ENCODE assay signal across 14 cellular contexts in the genomic region with DNA sequence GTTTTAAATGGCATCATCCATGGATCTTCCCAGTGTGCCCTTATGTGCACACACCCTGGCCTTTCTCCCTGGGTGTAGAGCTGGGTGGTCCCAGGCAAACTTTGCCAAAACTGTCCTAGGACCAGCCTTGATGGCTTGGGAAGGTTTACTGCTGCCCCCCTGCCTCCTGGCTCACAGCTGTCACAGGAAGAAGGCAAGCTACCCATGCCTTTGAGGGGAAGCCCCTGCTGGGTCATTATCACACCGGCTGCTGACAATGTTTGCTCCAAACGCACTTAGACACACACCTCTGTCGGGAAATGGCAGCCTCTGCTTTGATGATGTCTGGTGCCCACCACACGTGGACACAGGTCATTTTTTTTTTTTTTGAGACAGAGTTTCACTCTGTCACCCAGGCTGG. TPM values are rescaled to one million over a fixed set of nuclear protein-coding genes. Genes with fewer than 3 reads are reported as not detected.
A peak's percentile ranks its signal among the peaks of the same experiment; 100 is the strongest.
DNase-seq lines count a peak whose midpoint lies in the region; ATAC-seq and TF ChIP-seq lines count a peak whose summit lies in the region.
"Had no signal": no experiment of that assay in that cellular context is flagged by ENCODE, and none has a peak within 500 bp of the region (broad histone marks: within the 10 kb centered on the region; RNA-seq: fewer than 3 reads in every experiment).

No MANE protein-coding gene starts in this region.

- no peak for TF ChIP-seq CTCF in esophagus muscularis mucosa (IDR thresholded peaks at IDR 0.05)

- 45% methylated on average over 4 of the region's 4 CpGs for WGBS in esophagus muscularis mucosa

- TF ChIP-seq POLR2A in esophagus muscularis mucosa (IDR thresholded peaks at IDR 0.05; ENCODE audit: low read depth): no peak

- H3K27me3 ChIP-seq in esophagus muscularis mucosa: peaks cover 0 to 14% (median 0%) of the 10 kb centered on the region in 4 donors
- H3K27me3 ChIP-seq: sigmoid colon, upper lobe of right lung had no signal

- H3K4me1 ChIP-seq in esophagus muscularis mucosa: no peaks in the 10 kb centered on the region

- DNase-seq in esophagus muscularis mucosa (ENCODE audit: extremely low spot score): peak; percentile 79
- DNase-seq in SIG-M5 treated with dmso at 0.1 percent for 504 hours (lab: John Stamatoyannopoulos, UW; ENCODE audit: unreplicated experiment): no peak
- DNase-seq in glomerular visceral epithelial cell (ENCODE audit: extremely low spot score): no peak
- DNase-seq: amniotic stem cell; occipital lobe; sigmoid colon; stimulated activated CD4-positive, alpha-beta T cell treated with anti-CD3 and anti-CD28 coated beads, Interleukin-4, amount 100 ng/mL, for 24 hours; T-cell; upper lobe of right lung had no signal

- intact Hi-C loops in esophagus muscularis mucosa (cut with DNase I): loop anchor here (10.0 kb wide), 2 partner anchors 59 to 129 kb away; no protein-coding TSS in a partner anchor

- H3K27ac ChIP-seq in esophagus muscularis mucosa (replicated peaks in 1 of 4): no peak overlapping the region
- H3K27ac ChIP-seq: epithelial cell of prostate, upper lobe of right lung had no signal

- H3K4me3 ChIP-seq in esophagus muscularis mucosa: no peak overlapping the region
- H3K4me3 ChIP-seq: sigmoid colon, upper lobe of right lung had no signal

- H3K9me3 ChIP-seq in esophagus muscularis mucosa: no peaks in the 10 kb centered on the region
- H3K9me3 ChIP-seq: sigmoid colon, upper lobe of right lung had no signal

- ATAC-seq in GM18520 (IDR thresholded peaks at IDR 0.05; ENCODE audit: unreplicated experiment) (peak; percentile 63), GM19438 (IDR thresholded peaks at IDR 0.05; ENCODE audit: low read depth, unreplicated experiment) (peak; percentile 61), HG03175 (IDR thresholded peaks at IDR 0.05; ENCODE audit: unreplicated experiment) (peak; percentile 40), GM18858 (IDR thresholded peaks at IDR 0.05; ENCODE audit: unreplicated experiment) (no peak)
- ATAC-seq: T-cell, upper lobe of right lung had no signal

- no peaks in the 10 kb centered on the region for H3K36me3 ChIP-seq in esophagus muscularis mucosa
- H3K36me3 ChIP-seq: sigmoid colon, upper lobe of right lung had no signal

- TF ChIP-seq EP300 in esophagus muscularis mucosa (IDR thresholded peaks at IDR 0.05): no peak

RNA-seq across cellular contexts. Expression of gene FIGNL1, which starts 25.2 kb away (rescaled TPM):
- total RNA-seq in esophagus muscularis mucosa: 1 to 10 TPM; 3.3 to 6.1 (median 4.5) TPM
